Comparison of ENCODE assay signal across 8 cellular contexts in the genomic region with DNA sequence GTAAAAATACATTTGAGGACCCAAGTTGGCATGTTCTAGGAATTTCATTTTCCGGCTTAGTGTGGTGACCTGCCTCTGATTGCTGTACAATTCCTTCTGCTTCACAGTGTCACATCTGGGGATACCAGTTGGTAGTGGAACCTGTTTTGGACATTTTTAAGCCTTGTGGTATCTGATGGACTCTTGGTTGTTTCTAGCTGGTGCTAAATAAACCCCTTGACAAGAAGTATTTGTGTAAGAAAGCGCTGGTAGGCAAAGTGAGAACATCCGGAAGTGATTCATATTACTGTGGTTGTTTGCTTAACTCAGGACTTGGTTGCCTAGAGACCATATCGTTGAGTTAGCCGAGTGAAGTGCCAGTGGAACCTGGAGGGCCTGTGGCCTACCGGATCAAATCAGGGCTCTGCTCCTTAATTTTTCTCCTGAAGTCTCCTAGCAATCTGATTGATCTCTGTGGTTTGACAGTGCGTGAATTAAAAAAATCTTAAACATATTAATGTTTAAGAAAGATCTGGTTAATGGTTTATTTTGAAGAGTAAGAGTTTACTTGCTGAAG. TPM values are rescaled to one million over a fixed set of nuclear protein-coding genes. Genes with fewer than 3 reads are reported as not detected.
A peak's percentile ranks its signal among the peaks of the same experiment; 100 is the strongest.
DNase-seq lines count a peak whose midpoint lies in the region; ATAC-seq and TF ChIP-seq lines count a peak whose summit lies in the region.

No MANE protein-coding gene starts in this region.

- H3K27me3 ChIP-seq in right lobe of liver, result no peaks in the 10 kb centered on the region

- 13% methylated on average over 6 of the region's 7 CpGs for WGBS in right lobe of liver (ENCODE audit: insufficient coverage, low coverage, low lambda C conversion rate, missing lambda C conversion rate)

- TF ChIP-seq CTCF in activated B cell treated with CpG ODN at 0.5 μM for 24 hours (IDR thresholded peaks at IDR 0.05) (no peak), right lobe of liver (IDR thresholded peaks at IDR 0.05) (no peak)

- H3K9me3 ChIP-seq in right lobe of liver, result no peaks in the 10 kb centered on the region

- no peaks in the 10 kb centered on the region for H3K27me3 Mint-ChIP-seq in activated B cell treated with CpG ODN at 0.5 μM for 24 hours
- no peaks in the 10 kb centered on the region for H3K27me3 Mint-ChIP-seq in dendritic cell treated with granulocyte-macrophage colony-stimulating factor and Interleukin-4, amounts not matched to agents 40 ng/mL and 50 ng/mL, for 4 days

- H3K9me3 Mint-ChIP-seq in activated B cell treated with CpG ODN at 0.5 μM for 24 hours, result no peaks in the 10 kb centered on the region
- no peaks in the 10 kb centered on the region for H3K9me3 Mint-ChIP-seq in dendritic cell treated with granulocyte-macrophage colony-stimulating factor and Interleukin-4, amounts not matched to agents 40 ng/mL and 50 ng/mL, for 4 days

- DNase-seq in AG20443 (ENCODE audit: low spot score), result peak; percentile 87
- DNase-seq in NCI-H2171 treated with DMSO at 0.1 percent for 48 hours (lab: John Stamatoyannopoulos, UW), result peak; percentile 78
- DNase-seq in activated B cell treated with CpG ODN at 0.5 μM for 24 hours, result no peak
- no peak for DNase-seq in right lobe of liver
- DNase-seq in stimulated activated CD8-positive, alpha-beta memory T cell treated with anti-CD3 and anti-CD28 coated beads, Interleukin-7, amount 100 ng/mL, for 1 hour (ENCODE audit: low read depth in 2 of 2), result peak; percentile 31 to 36

- H3K4me3 Mint-ChIP-seq in activated B cell treated with CpG ODN at 0.5 μM for 24 hours, result peak overlapping the region; percentile 73
- peak overlapping the region; percentile 70 for H3K4me3 Mint-ChIP-seq in dendritic cell treated with granulocyte-macrophage colony-stimulating factor and Interleukin-4, amounts not matched to agents 40 ng/mL and 50 ng/mL, for 4 days

- intact Hi-C loops in activated B cell treated with CpG ODN at 0.5 μM for 24 hours (cut with micrococcal nuclease) (loop anchor here (1.0 to 5.0 kb wide), 5 partner anchors 13 to 196 kb away; partner anchors contain the start of genes IQGAP1 and ZNF774), right lobe of liver (cut with DNase I) (no loop called here)
- intact Hi-C loops in dendritic cell treated with granulocyte-macrophage colony-stimulating factor and Interleukin-4, amounts not matched to agents 40 ng/mL and 50 ng/mL, for 4 days (cut with micrococcal nuclease), result loop anchor here (1.0 kb wide), 1 partner anchor 13 kb away; the partner anchor contains the start of gene IQGAP1

- H3K4me1 ChIP-seq in right lobe of liver, result peaks cover 0 to 17% (median 0%) of the 10 kb centered on the region in 4 donors

- H3K36me3 Mint-ChIP-seq in activated B cell treated with CpG ODN at 0.5 μM for 24 hours (ENCODE audit: low read depth), result peaks cover 19% of the 10 kb centered on the region
- H3K36me3 Mint-ChIP-seq in dendritic cell treated with granulocyte-macrophage colony-stimulating factor and Interleukin-4, amounts not matched to agents 40 ng/mL and 50 ng/mL, for 4 days (ENCODE audit: low read depth), result peaks cover 61% of the 10 kb centered on the region

- no peak for TF ChIP-seq POLR2A in right lobe of liver (IDR thresholded peaks at IDR 0.05)

- H3K36me3 ChIP-seq in right lobe of liver, result no peaks in the 10 kb centered on the region

- CTCF ChIA-PET in activated B cell treated with CpG ODN at 0.5 μM for 24 hours (lab: Charles Lee), result no interaction called here

- peak overlapping the region; percentile 63 to 68 (median 66) for H3K27ac ChIP-seq in right lobe of liver

- ATAC-seq in GM18909 (IDR thresholded peaks at IDR 0.05; ENCODE audit: poor library complexity, unreplicated experiment) (peak; percentile 98), HG03108 (IDR thresholded peaks at IDR 0.05; ENCODE audit: unreplicated experiment) (peak; percentile 98), activated B cell treated with CpG ODN at 0.5 μM for 24 hours (ENCODE audit: low read depth) (peak; percentile 93), right lobe of liver (peak; percentile 95 to 98 (median 96))

- peak overlapping the region; percentile 96 for H3K27ac Mint-ChIP-seq in activated B cell treated with CpG ODN at 0.5 μM for 24 hours
- peak overlapping the region; percentile 96 for H3K27ac Mint-ChIP-seq in dendritic cell treated with granulocyte-macrophage colony-stimulating factor and Interleukin-4, amounts not matched to agents 40 ng/mL and 50 ng/mL, for 4 days

- peak overlapping the region in 1 of 3 donors; percentile 5 for H3K4me3 ChIP-seq in right lobe of liver

- POLR2A ChIA-PET in activated B cell treated with CpG ODN at 0.5 μM for 24 hours (lab: Charles Lee), result interaction anchor here (4.8 kb wide), 1 partner anchor 12 kb away, joined by 36 read pairs; the partner anchor contains the start of gene IQGAP1

- peaks cover 63% of the 10 kb centered on the region for H3K4me1 Mint-ChIP-seq in activated B cell treated with CpG ODN at 0.5 μM for 24 hours
- H3K4me1 Mint-ChIP-seq in dendritic cell treated with granulocyte-macrophage colony-stimulating factor and Interleukin-4, amounts not matched to agents 40 ng/mL and 50 ng/mL, for 4 days (ENCODE audit: low read depth), result peaks cover 69% of the 10 kb centered on the region

RNA-seq across cellular contexts. Expression of gene IQGAP1, which starts 12.8 kb away (rescaled TPM):
- total RNA-seq in activated B cell treated with CpG ODN at 0.5 μM for 24 hours, result 187 and 227 TPM in 2 replicates
- total RNA-seq in right lobe of liver, result 10 to 100 TPM; 12.2 to 43.7 (median 26.3) TPM

RNA-seq across cellular contexts. Expression of gene ZNF774, which starts 48.8 kb away (rescaled TPM):
- total RNA-seq in activated B cell treated with CpG ODN at 0.5 μM for 24 hours, result 1.3 and 2.9 TPM in 2 replicates
- total RNA-seq in right lobe of liver, result 1 to 10 TPM; 1.2 to 2.5 (median 1.7) TPM

Comparison
In these comparisons a context has a peak if more than half of its experiments do, and no peak if none do; other contexts are left out.
1. DNase-seq: peak in AG20443 (single experiment), NCI-H2171 treated with DMSO at 0.1 percent for 48 hours (single experiment) and stimulated activated CD8-positive, alpha-beta memory T cell treated with anti-CD3 and anti-CD28 coated beads, Interleukin-7, amount 100 ng/mL, for 1 hour (2 of 2); none in activated B cell treated with CpG ODN at 0.5 μM for 24 hours (single experiment) and right lobe of liver (0 of 3).
2. intact Hi-C loops: an anchor here in activated B cell treated with CpG ODN at 0.5 μM for 24 hours (1.0 to 5.0 kb wide) and dendritic cell treated with granulocyte-macrophage colony-stimulating factor and Interleukin-4, amounts not matched to agents 40 ng/mL and 50 ng/mL, for 4 days (1.0 kb wide); none called in right lobe of liver.
3. Peak in every context shown above with its lines, with median percentiles within 50 percentile points of each other: ATAC-seq.